In the genomic region with DNA sequence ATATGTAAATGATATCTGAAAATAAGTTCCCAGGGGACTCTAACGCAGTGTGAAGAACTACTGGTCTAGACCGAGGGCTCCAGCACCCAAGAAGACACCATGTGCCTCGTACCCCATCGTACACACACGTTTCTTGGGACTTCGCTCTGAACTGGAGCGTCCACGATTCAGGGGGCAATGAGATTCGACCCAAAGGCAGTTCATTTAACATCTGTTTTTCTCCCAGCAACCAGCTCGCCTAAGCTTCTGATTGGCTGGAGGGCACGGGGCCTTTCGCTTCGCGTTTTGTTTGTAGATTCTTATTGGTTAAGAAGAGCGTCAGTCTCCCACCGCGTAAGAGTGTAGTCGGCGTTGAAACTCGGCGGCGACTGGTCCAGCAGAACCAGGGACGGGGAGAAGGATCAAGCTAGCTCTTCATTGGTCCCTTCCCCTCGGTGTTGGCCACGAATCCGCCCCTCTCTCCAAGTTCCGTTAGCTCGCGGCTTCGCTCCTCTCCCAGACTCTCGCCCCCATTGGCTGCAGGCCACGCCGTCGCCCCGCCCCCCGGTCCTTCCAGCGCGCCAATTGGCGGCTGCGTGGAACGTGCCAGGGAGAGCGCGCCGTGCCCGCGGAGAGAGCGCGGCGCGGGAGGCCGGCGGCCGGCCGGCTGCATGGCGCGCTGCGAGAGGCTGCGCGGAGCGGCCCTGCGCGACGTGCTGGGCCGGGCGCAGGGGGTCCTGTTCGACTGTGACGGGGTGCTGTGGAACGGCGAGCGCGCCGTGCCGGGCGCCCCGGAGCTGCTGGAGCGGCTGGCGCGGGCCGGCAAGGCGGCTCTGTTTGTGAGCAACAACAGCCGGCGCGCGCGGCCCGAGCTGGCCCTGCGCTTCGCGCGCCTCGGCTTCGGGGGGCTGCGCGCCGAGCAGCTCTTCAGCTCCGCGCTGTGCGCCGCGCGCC, we compare ENCODE assay signal across 8 cellular contexts. TPM values are rescaled to one million over a fixed set of nuclear protein-coding genes. Genes with fewer than 3 reads are reported as not detected.
DNase-seq lines count a peak whose midpoint lies in the region; ATAC-seq, FAIRE-seq and TF ChIP-seq lines count a peak whose summit lies in the region.

A gene with protein sequence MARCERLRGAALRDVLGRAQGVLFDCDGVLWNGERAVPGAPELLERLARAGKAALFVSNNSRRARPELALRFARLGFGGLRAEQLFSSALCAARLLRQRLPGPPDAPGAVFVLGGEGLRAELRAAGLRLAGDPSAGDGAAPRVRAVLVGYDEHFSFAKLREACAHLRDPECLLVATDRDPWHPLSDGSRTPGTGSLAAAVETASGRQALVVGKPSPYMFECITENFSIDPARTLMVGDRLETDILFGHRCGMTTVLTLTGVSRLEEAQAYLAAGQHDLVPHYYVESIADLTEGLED (plus strand): TSS at position 591 of the 933 bp plus-strand sequence. CDS start 60 bp downstream, at position 651.

- peak in 1 of 2 donors; percentile 69 for TF ChIP-seq EP300 in tibial nerve (IDR thresholded peaks at IDR 0.05)

- ATAC-seq in HG02759 (IDR thresholded peaks at IDR 0.05; ENCODE audit: unreplicated experiment): peak; percentile 87
- peak; percentile 95 for ATAC-seq in Right ventricle myocardium superior (ENCODE audit: poor library complexity)
- ATAC-seq in pancreas: peak; percentile 95 to 97 (median 96)

- WGBS in pancreas, 2 donors: 1% methylated on average over 42 to 101 of the region's 101 CpGs
- WGBS in tibial nerve, 2 donors: 0 to 1% methylated on average over 33 to 36 of the region's 101 CpGs

- H3K36me3 ChIP-seq in pancreas: no peaks in the 10 kb centered on the region
- H3K36me3 ChIP-seq in tibial nerve: peaks cover 0 to 6% (median 0%) of the 10 kb centered on the region in 3 donors

- H3K9me3 ChIP-seq in pancreas (no peaks in the 10 kb centered on the region), tibial nerve (no peaks in the 10 kb centered on the region)

- DNase-seq in GM12864 (ENCODE audit: low read depth) (peak; percentile 100), NCI-H1417 (lab: John Stamatoyannopoulos, UW) (peak; percentile 93 to 99 (median 99)), SW 1271 (lab: John Stamatoyannopoulos, UW) (peak; percentile 96 to 98), Right ventricle myocardium superior (peak; percentile 99), pancreas (peak; percentile 99 to 100 (median 99)), tibial nerve (ENCODE audit: low spot score in 2 of 2) (peak; percentile 97 to 98)
- DNase-seq in activated naive CD8-positive, alpha-beta T cell treated with anti-CD3 and anti-CD28 coated beads, Interleukin-2, amount 50 U/mL, for 16 hours (ENCODE audit: low read depth, low spot score): peak; percentile 98

- intact Hi-C loops in Right ventricle myocardium superior (cut with DNase I) (no loop called here), pancreas (cut with DNase I) (no loop called here)

- H3K4me1 ChIP-seq in pancreas (peaks cover 0 to 11% (median 0%) of the 10 kb centered on the region in 3 donors), tibial nerve (peaks cover 0 to 53% (median 25%) of the 10 kb centered on the region in 4 donors)

- no peaks in the 10 kb centered on the region for H3K27me3 ChIP-seq in pancreas
- H3K27me3 ChIP-seq in tibial nerve: no peaks in the 10 kb centered on the region

- TF ChIP-seq CTCF in GM12864 (IDR thresholded peaks at IDR 0.05; ENCODE audit: low read depth, low read length, missing control alignments) (no peak), pancreas (IDR thresholded peaks at IDR 0.05) (no peak), tibial nerve (IDR thresholded peaks at IDR 0.05) (peak in 2 of 5 experiments; percentile 30 to 40)

- H3K27ac ChIP-seq in pancreas (peak within 1 kb of the TSS; percentile 59 to 67 (median 61)), tibial nerve (peak within 1 kb of the TSS; percentile 71 to 90 (median 86))

- FAIRE-seq in pancreas (lab: Jason Lieb, UNC): peak; percentile 97

- H3K4me3 ChIP-seq in GM12864 (ENCODE audit: low read depth, low read length) (peak within 1 kb of the TSS; percentile 97), pancreas (peak within 1 kb of the TSS; percentile 28 to 61 (median 52)), tibial nerve (peak within 1 kb of the TSS; percentile 38 to 83 (median 58))

- TF ChIP-seq POLR2A in tibial nerve (IDR thresholded peaks at IDR 0.05): peak; percentile 84 to 90

RNA-seq across cellular contexts. Expression of the gene that starts here (rescaled TPM):
- total RNA-seq in Right ventricle myocardium superior (17.6 TPM), pancreas (1 to 10 TPM; 3.6 to 6.8 (median 5.4) TPM), tibial nerve (10 to 100 TPM; 14.7 to 19.7 (median 16.2) TPM)
- polyA plus RNA-seq in pancreas: 10 to 100 TPM in 1 of 2 donors, 1 to 10 TPM in 1; 4.6 to 16.3 TPM

Comparison
In these comparisons a context has a peak if more than half of its experiments do, and no peak if none do; other contexts are left out.
1. Peak in every context shown above with its lines: DNase-seq, ATAC-seq, H3K4me3 ChIP-seq and H3K27ac ChIP-seq.